1 cellular context compared by ENCODE assay signal in genomic region chr1:220272047-220272840, GRCh38.
A peak's percentile ranks its signal among the peaks of the same experiment; 100 is the strongest.
TF ChIP-seq lines count a peak whose summit lies in the region.

RAB3GAP2 (minus strand) TSS chr1:220272453; CDS start chr1:220272337, 116 bp downstream.

TF ChIP-seq in GM12878, 131 proteins besides CTCF, POLR2A, EP300 and RAD21 (continued from another document and continues in another):
- TF ChIP-seq ZBTB11 (CRISPR knock-in tag; IDR thresholded peaks at IDR 0.05) (peak; percentile 77), CHD1 (IDR thresholded peaks at IDR 0.05; ENCODE audit: low read depth, low read length) (no peak), PAX5 (IDR thresholded peaks at IDR 0.05; ENCODE audit: borderline replicate concordance, low read depth, low read length) (peak; percentile 19; the same call in 1 of the 2 replicates), E2F4 (IDR thresholded peaks at IDR 0.05; ENCODE audit: low read depth, low read length) (no peak), MXI1 (IDR thresholded peaks at IDR 0.05; ENCODE audit: low read depth, low read length) (peak; percentile 49; the same call in 1 of the 2 replicates), SIX5 (IDR thresholded peaks at IDR 0.05; ENCODE audit: low read depth, low read length, severe bottlenecking) (no peak), ZNF24 (IDR thresholded peaks at IDR 0.05) (peak; percentile 6; the same call in 1 of the 2 replicates), IKZF1 (conservative IDR thresholded peaks at IDR 0.05) (peak; percentile 64), LARP7 (IDR thresholded peaks at IDR 0.05) (peak; percentile 84), NKRF (conservative IDR thresholded peaks at IDR 0.05) (peak; percentile 51), NFXL1 (IDR thresholded peaks at IDR 0.05; ENCODE audit: borderline replicate concordance) (no peak), FOXK2 (IDR thresholded peaks at IDR 0.05) (no peak), TCF12 (IDR thresholded peaks at IDR 0.05; ENCODE audit: low read depth, low read length) (0 out of 2 replicates have a peak, but pooled peaks have one; percentile 4), RUNX3 (IDR thresholded peaks at IDR 0.05; ENCODE audit: low read length) (peak; percentile 69; the same call in 1 of the 2 replicates), CBFB (IDR thresholded peaks at IDR 0.05; ENCODE audit: low read depth) (peak; percentile 84), MYC (IDR thresholded peaks at IDR 0.05; ENCODE audit: insufficient read depth, insufficient read length, insufficient replicate concordance, low read length, severe bottlenecking) (no peak), ZNF274 (IDR thresholded peaks at IDR 0.05; ENCODE audit: insufficient read depth, insufficient read length) (no peak), ZNF207 (IDR thresholded peaks at IDR 0.05; ENCODE audit: borderline replicate concordance) (no peak), CHD4 (IDR thresholded peaks at IDR 0.05) (no peak), SUPT20H (IDR thresholded peaks at IDR 0.05; ENCODE audit: borderline replicate concordance, control insufficient read depth, low read depth, low read length) (no peak), STAT1 (conservative IDR thresholded peaks at IDR 0.05) (no peak; the same call in 1 of the 2 replicates), RB1 (IDR thresholded peaks at IDR 0.05; ENCODE audit: borderline replicate concordance) (peak; percentile 28; the same call in 1 of the 2 replicates), MYB (IDR thresholded peaks at IDR 0.05; ENCODE audit: borderline replicate concordance, low read depth, low read length) (0 out of 2 replicates have a peak, but pooled peaks have one; percentile 8), ASH2L (IDR thresholded peaks at IDR 0.05; ENCODE audit: borderline replicate concordance, low read depth) (no peak), KDM1A (IDR thresholded peaks at IDR 0.05; ENCODE audit: borderline replicate concordance) (no peak), HDAC6 (IDR thresholded peaks at IDR 0.05; ENCODE audit: unreplicated experiment) (no peak), BACH1 (IDR thresholded peaks at IDR 0.05; ENCODE audit: borderline replicate concordance) (peak; percentile 78), USF2 (IDR thresholded peaks at IDR 0.05; ENCODE audit: borderline replicate concordance, low read depth, low read length) (peak; percentile 90), NR2F1 (conservative IDR thresholded peaks at IDR 0.05) (peak; percentile 70), ZNF622 (IDR thresholded peaks at IDR 0.05) (no peak), BCL3 (IDR thresholded peaks at IDR 0.05; ENCODE audit: borderline replicate concordance, insufficient read depth, low read depth, low read length, poor library complexity, severe bottlenecking) (no peak), SPI1 (IDR thresholded peaks at IDR 0.05; ENCODE audit: borderline replicate concordance, insufficient read depth, low read depth, low read length) (peak; percentile 76), SMAD1 (IDR thresholded peaks at IDR 0.05; ENCODE audit: low read depth, partially characterized antibody) (no peak), IRF5 (IDR thresholded peaks at IDR 0.05; ENCODE audit: borderline replicate concordance) (no peak), SMARCA5 (IDR thresholded peaks at IDR 0.05) (0 out of 2 replicates have a peak, but pooled peaks have one; percentile 69), MTA3 (IDR thresholded peaks at IDR 0.05; ENCODE audit: borderline replicate concordance, low read length) (no peak), TAF1 (IDR thresholded peaks at IDR 0.05; ENCODE audit: borderline replicate concordance, low read depth, low read length) (peak; percentile 75; the same call in 1 of the 2 replicates), EGR1 (IDR thresholded peaks at IDR 0.05; ENCODE audit: borderline replicate concordance in 1 of 2, low read depth in 2 of 2, low read length in 2 of 2) (0 out of 3 replicates have a peak, but pooled peaks of 1 of the 2 experiments have one; percentile 15), RAD51 (IDR thresholded peaks at IDR 0.05) (peak; percentile 99), NRF1 (conservative IDR thresholded peaks at IDR 0.05; ENCODE audit: low read depth, low read length) (peak; percentile 69), SUZ12 (IDR thresholded peaks at IDR 0.05; ENCODE audit: unreplicated experiment) (no peak), GABPA (IDR thresholded peaks at IDR 0.05; ENCODE audit: low read depth) (peak; percentile 60; the same call in 1 of the 2 replicates), ELK1 (IDR thresholded peaks at IDR 0.05; ENCODE audit: low read depth, low read length) (0 out of 2 replicates have a peak, but pooled peaks have one; percentile 60), IRF3 (IDR thresholded peaks at IDR 0.05) (no peak), SRF (IDR thresholded peaks at IDR 0.05; ENCODE audit: low read depth in 2 of 2, low read length in 2 of 2) (no peak), SKIL (IDR thresholded peaks at IDR 0.05; ENCODE audit: low read depth, poor library complexity, severe bottlenecking) (peak; percentile 42), RBBP5 (conservative IDR thresholded peaks at IDR 0.05) (no peak), HDGF (IDR thresholded peaks at IDR 0.05) (peak; percentile 90; the same call in 1 of the 2 replicates), RFX5 (IDR thresholded peaks at IDR 0.05; ENCODE audit: low read depth, low read length) (no peak), MEF2A (IDR thresholded peaks at IDR 0.05; ENCODE audit: insufficient read depth, low read depth, low read length) (0 out of 2 replicates have a peak, but pooled peaks have one; percentile 6), MTA2 (IDR thresholded peaks at IDR 0.05; ENCODE audit: low read depth) (0 out of 2 replicates have a peak, but pooled peaks have one; percentile 15)
